Comparison of ENCODE assay signal across 22 cellular contexts in the genomic region with DNA sequence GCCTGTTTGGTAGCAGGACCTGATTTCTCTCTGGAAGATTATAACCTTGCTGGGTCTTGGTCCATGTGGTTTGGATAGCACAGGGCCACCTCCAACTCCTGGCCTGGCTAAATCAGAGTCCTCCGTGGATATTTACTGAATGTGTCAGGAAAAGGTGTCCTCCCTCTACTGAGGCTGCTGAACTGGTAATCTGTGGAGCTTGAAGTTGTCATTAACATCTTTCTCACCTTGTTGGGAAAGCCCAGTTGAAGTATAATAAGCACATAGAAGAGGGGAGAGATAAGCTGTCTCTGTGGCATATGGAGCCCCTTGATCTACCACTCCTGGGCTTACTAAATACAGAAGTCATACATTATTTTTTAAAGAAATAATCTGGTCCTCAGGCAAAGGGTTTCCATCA.
DNase-seq lines count a peak whose midpoint lies in the region; ATAC-seq and TF ChIP-seq lines count a peak whose summit lies in the region.
"Had no signal": no experiment of that assay in that cellular context is flagged by ENCODE, and none has a peak within 500 bp of the region (broad histone marks: within the 10 kb centered on the region; RNA-seq: fewer than 3 reads in every experiment).

No MANE protein-coding gene starts in this region.

- DNase-seq in Right ventricle myocardium superior = no peak
- no peak for DNase-seq in left ventricle myocardium inferior
- DNase-seq in NCI-H524 treated with DMSO at 0.1 percent for 48 hours (lab: John Stamatoyannopoulos, UW) = peak; percentile 28
- no peak for DNase-seq in spleen
- no peak for DNase-seq in NCI-H2171 treated with DMSO at 0.1 percent for 48 hours (lab: John Stamatoyannopoulos, UW)
- no peak for DNase-seq in colonic mucosa
- DNase-seq: activated effector memory CD4-positive, alpha-beta T cell treated with anti-CD3 and anti-CD28 coated beads, Interleukin-2, amount 50 U/mL, for 16 hours; lower lobe of right lung; mucosa of descending colon; NCI-H1105 treated with DMSO at 0.1 percent for 48 hours; NCI-H2029; NCI-H2227 treated with DMSO at 0.1 percent for 48 hours; NCI-H774; posterior cingulate gyrus; sigmoid colon; stimulated activated CD4-positive, alpha-beta T cell treated with anti-CD3 and anti-CD28 coated beads, Interleukin-15, amount 100 ng/mL, for 24 hours had no signal

- H3K4me1 ChIP-seq in left ventricle myocardium inferior (no peaks in the 10 kb centered on the region), spleen (peaks cover 0 to 29% (median 0%) of the 10 kb centered on the region in 6 donors), colonic mucosa (no peaks in the 10 kb centered on the region)
- H3K4me1 ChIP-seq: lower lobe of right lung, neural progenitor cell, sigmoid colon had no signal

- peaks cover 38% of the 10 kb centered on the region for H3K36me3 Mint-ChIP-seq in activated naive CD8-positive, alpha-beta T cell
- H3K36me3 Mint-ChIP-seq: neural progenitor cell, type B pancreatic cell had no signal

- no peak overlapping the region for H3K4me3 Mint-ChIP-seq in activated naive CD8-positive, alpha-beta T cell
- H3K4me3 Mint-ChIP-seq: dendritic cell treated with granulocyte-macrophage colony-stimulating factor and Interleukin-4, amounts not matched to agents 40 ng/mL and 50 ng/mL, for 4 days; neural progenitor cell; type B pancreatic cell had no signal

- intact Hi-C loops in Right ventricle myocardium superior (cut with DNase I) = no loop called here
- intact Hi-C loops in left ventricle myocardium inferior (cut with micrococcal nuclease) = no loop called here
- intact Hi-C loops in spleen (cut with DNase I; ENCODE audit: low total_unique reads) = no loop called here
- intact Hi-C loops in colonic mucosa (cut with DNase I) = no loop called here

- H3K36me3 ChIP-seq in left ventricle myocardium inferior (no peaks in the 10 kb centered on the region), spleen (no peaks in the 10 kb centered on the region), colonic mucosa (no peaks in the 10 kb centered on the region)
- H3K36me3 ChIP-seq: lower lobe of right lung, neural progenitor cell, sigmoid colon had no signal

- H3K27ac ChIP-seq in left ventricle myocardium inferior (replicated peaks) (no peak overlapping the region), spleen (peak overlapping the region in 6 of 8 donors; percentile 17 to 83 (median 70)), colonic mucosa (no peak overlapping the region)
- H3K27ac ChIP-seq: lower lobe of right lung, neural progenitor cell, RWPE1, sigmoid colon had no signal

- no peak for TF ChIP-seq POLR2A in spleen (IDR thresholded peaks at IDR 0.05)

- no peaks in the 10 kb centered on the region for H3K27me3 Mint-ChIP-seq in activated naive CD8-positive, alpha-beta T cell
- H3K27me3 Mint-ChIP-seq: dendritic cell treated with granulocyte-macrophage colony-stimulating factor and Interleukin-4, amounts not matched to agents 40 ng/mL and 50 ng/mL, for 4 days; type B pancreatic cell had no signal

- H3K9me3 ChIP-seq in left ventricle myocardium inferior (replicated peaks) = peaks cover 8% of the 10 kb centered on the region
- peaks cover 0 to 6% (median 0%) of the 10 kb centered on the region in 8 donors for H3K9me3 ChIP-seq in spleen
- no peaks in the 10 kb centered on the region for H3K9me3 ChIP-seq in colonic mucosa
- H3K9me3 ChIP-seq: lower lobe of right lung, mucosa of descending colon, sigmoid colon had no signal

- H3K4me3 ChIP-seq in left ventricle myocardium inferior = no peak overlapping the region
- no peak overlapping the region for H3K4me3 ChIP-seq in spleen
- no peak overlapping the region for H3K4me3 ChIP-seq in colonic mucosa
- H3K4me3 ChIP-seq: lower lobe of right lung, mucosa of descending colon, neural progenitor cell, sigmoid colon had no signal

- WGBS in spleen, 5 donors = 24 to 81% (median 76%) methylated on average over 1 of the region's 1 CpG

- H3K4me1 Mint-ChIP-seq in activated naive CD8-positive, alpha-beta T cell (ENCODE audit: low read depth) = peaks cover 44% of the 10 kb centered on the region
- H3K4me1 Mint-ChIP-seq: neural progenitor cell had no signal

- H3K27me3 ChIP-seq in left ventricle myocardium inferior (ENCODE audit: low read depth) (no peaks in the 10 kb centered on the region), spleen (replicated peaks in 1 of 7) (no peaks in the 10 kb centered on the region), colonic mucosa (no peaks in the 10 kb centered on the region)
- H3K27me3 ChIP-seq: neural progenitor cell, sigmoid colon had no signal

- H3K9ac ChIP-seq in colonic mucosa (ENCODE audit: low read depth in 2 of 2, low read length in 2 of 2) = no peak overlapping the region
- H3K9ac ChIP-seq: neural progenitor cell had no signal

- peak; percentile 34 for ATAC-seq in Right ventricle myocardium superior (ENCODE audit: poor library complexity)
- ATAC-seq: lower lobe of right lung, mucosa of descending colon, SK-N-SH treated with all-trans-retinoic acid at 6 μM for 48 hours had no signal

- no peak for TF ChIP-seq CTCF in left ventricle myocardium inferior (IDR thresholded peaks at IDR 0.05; ENCODE audit: borderline replicate concordance)
- TF ChIP-seq CTCF in spleen (IDR thresholded peaks at IDR 0.05 in 8 of 11, conservative IDR thresholded peaks at IDR 0.05 in 3 of 11) = no peak
- TF ChIP-seq CTCF in colonic mucosa (IDR thresholded peaks at IDR 0.05) = no peak

- H3K27ac Mint-ChIP-seq in activated naive CD8-positive, alpha-beta T cell = peak overlapping the region; percentile 91
- H3K27ac Mint-ChIP-seq: dendritic cell treated with granulocyte-macrophage colony-stimulating factor and Interleukin-4, amounts not matched to agents 40 ng/mL and 50 ng/mL, for 4 days; neural progenitor cell; type B pancreatic cell had no signal

- H3K9me3 Mint-ChIP-seq in activated naive CD8-positive, alpha-beta T cell (ENCODE audit: low read depth) = peaks cover 40% of the 10 kb centered on the region
- H3K9me3 Mint-ChIP-seq: dendritic cell treated with granulocyte-macrophage colony-stimulating factor and Interleukin-4, amounts not matched to agents 40 ng/mL and 50 ng/mL, for 4 days; neural progenitor cell; type B pancreatic cell had no signal

Comparison
In these comparisons a context has a peak if more than half of its experiments do, and no peak if none do; other contexts are left out.
1. H3K27ac ChIP-seq: peak in spleen (6 of 8); none in left ventricle myocardium inferior (single experiment) and colonic mucosa (single experiment).